22 cellular contexts compared by ENCODE assay signal in the genomic region with DNA sequence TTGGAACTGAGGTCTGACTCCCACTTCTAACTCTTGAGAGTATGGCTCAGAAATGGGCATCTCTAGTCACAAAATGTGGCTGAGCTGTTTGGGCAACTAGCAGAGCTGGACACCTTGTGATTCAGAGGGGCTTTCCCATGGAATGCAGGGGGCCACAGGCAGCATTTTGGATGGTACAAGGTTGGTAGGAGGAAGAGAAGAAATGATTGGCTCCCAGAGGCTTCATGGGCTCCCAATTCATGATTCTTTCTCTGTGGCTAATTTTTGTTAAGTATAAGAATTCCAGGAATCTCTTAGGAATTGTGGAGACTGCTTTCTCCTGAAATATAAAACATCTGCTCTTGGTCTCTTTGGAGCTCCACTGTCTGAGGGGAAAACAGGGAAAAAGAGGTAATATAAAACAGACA. TPM values are rescaled to one million over a fixed set of nuclear protein-coding genes. Genes with fewer than 3 reads are reported as not detected.
DNase-seq lines count a peak whose midpoint lies in the region; ATAC-seq and TF ChIP-seq lines count a peak whose summit lies in the region.
"Had no signal": no experiment of that assay in that cellular context is flagged by ENCODE, and none has a peak within 500 bp of the region (broad histone marks: within the 10 kb centered on the region; RNA-seq: fewer than 3 reads in every experiment).

No MANE protein-coding gene starts in this region.

- no TSS peak for BruUV-seq in mammary epithelial cell (replicated peaks; lab: Mats Ljungman, UMichigan)

- H3K36me3 Mint-ChIP-seq in chondrocyte (ENCODE audit: low read depth) (no peaks in the 10 kb centered on the region), mesothelial cell of epicardium (peaks cover 17% of the 10 kb centered on the region)
- H3K36me3 Mint-ChIP-seq: activated CD4-positive, alpha-beta memory T cell treated with anti-CD3 and anti-CD28 coated beads for 36 hours; CD4-positive, alpha-beta memory T cell had no signal

- H3K79me2 ChIP-seq in mammary epithelial cell (ENCODE audit: insufficient read depth, low read length), result no peaks in the 10 kb centered on the region

- H3K27me3 Mint-ChIP-seq in chondrocyte (ENCODE audit: low read depth) (no peaks in the 10 kb centered on the region), mesothelial cell of epicardium (ENCODE audit: low read depth) (no peaks in the 10 kb centered on the region)
- H3K27me3 Mint-ChIP-seq: activated CD4-positive, alpha-beta memory T cell treated with anti-CD3 and anti-CD28 coated beads for 36 hours; activated T-helper 17 cell treated with anti-CD3 and anti-CD28 coated beads, Interleukin-2, amount 50 U/mL, for 72 hours had no signal

- TF ChIP-seq POLR2A in breast epithelium (IDR thresholded peaks at IDR 0.05), result no peak

- H3K4me1 ChIP-seq in breast epithelium, result peaks cover 0 to 16% of the 10 kb centered on the region in 2 donors
- H3K4me1 ChIP-seq in mammary epithelial cell (ENCODE audit: insufficient read depth, low read length), result peaks cover 33% of the 10 kb centered on the region
- H3K4me1 ChIP-seq in upper lobe of right lung, result peaks cover 16% of the 10 kb centered on the region

- H3K27ac ChIP-seq in breast epithelium, result peak overlapping the region; percentile 59 to 80
- no peak overlapping the region for H3K27ac ChIP-seq in mammary epithelial cell (ENCODE audit: insufficient read depth, low read depth, low read length)
- H3K27ac ChIP-seq in upper lobe of right lung, result peak overlapping the region; percentile 28
- H3K27ac ChIP-seq: 22Rv1 had no signal

- no peak for DNase-seq in breast epithelium (ENCODE audit: low spot score in 2 of 2)
- no peak for DNase-seq in mammary epithelial cell
- DNase-seq in chondrocyte (ENCODE audit: low spot score), result no peak
- DNase-seq in mesothelial cell of epicardium (ENCODE audit: low spot score in 2 of 2, unreplicated experiment in 2 of 2), result no peak
- no peak for DNase-seq in upper lobe of right lung
- DNase-seq in HuH-7.5 (ENCODE audit: low spot score), result no peak
- DNase-seq in NOMO-1 (lab: John Stamatoyannopoulos, UW; ENCODE audit: unreplicated experiment in 2 of 2), result no peak
- DNase-seq: activated CD4-positive, alpha-beta memory T cell treated with anti-CD3 and anti-CD28 coated beads for 36 hours; CD4-positive, alpha-beta memory T cell; dermis blood vessel endothelial cell; NCI-H1105 treated with DMSO at 0.1 percent for 48 hours; SHP77 treated with DMSO at 0.1 percent for 48 hours; stimulated activated naive CD4-positive, alpha-beta T cell had no signal

- H3K36me3 ChIP-seq in breast epithelium, result no peaks in the 10 kb centered on the region
- H3K36me3 ChIP-seq in mammary epithelial cell (ENCODE audit: insufficient read depth, low read length), result no peaks in the 10 kb centered on the region
- H3K36me3 ChIP-seq in upper lobe of right lung, result no peaks in the 10 kb centered on the region

- dilution Hi-C loops in mammary epithelial cell (cut with HindIII; ENCODE audit: low sequenced_read_pairs), result no loop called here

- H3K4me3 ChIP-seq in breast epithelium (no peak overlapping the region), mammary epithelial cell (replicated peaks in 1 of 3; ENCODE audit: insufficient read depth in 1 of 3, low read depth in 2 of 3, low read length in 3 of 3) (no peak overlapping the region), upper lobe of right lung (no peak overlapping the region)
- H3K4me3 ChIP-seq: GM12878, K562, skin epidermis had no signal

- H3K9ac ChIP-seq in mammary epithelial cell (ENCODE audit: insufficient read depth, low read length), result no peak overlapping the region

- H3K4me1 Mint-ChIP-seq in chondrocyte (ENCODE audit: low read depth), result peaks cover 64% of the 10 kb centered on the region
- H3K4me1 Mint-ChIP-seq in mesothelial cell of epicardium, result peaks cover 96% of the 10 kb centered on the region
- H3K4me1 Mint-ChIP-seq: activated T-helper 17 cell treated with anti-CD3 and anti-CD28 coated beads, Interleukin-2, amount 50 U/mL, for 72 hours; CD4-positive, alpha-beta memory T cell had no signal

- no peaks in the 10 kb centered on the region for H4K20me1 ChIP-seq in mammary epithelial cell (ENCODE audit: insufficient read depth, low read length)

- H3K27me3 ChIP-seq in breast epithelium (no peaks in the 10 kb centered on the region), mammary epithelial cell (ENCODE audit: insufficient read depth, low read length) (no peaks in the 10 kb centered on the region), upper lobe of right lung (no peaks in the 10 kb centered on the region)

- H3K9me3 ChIP-seq in breast epithelium (no peaks in the 10 kb centered on the region), mammary epithelial cell (replicated peaks; ENCODE audit: insufficient read depth, low read length) (no peaks in the 10 kb centered on the region), upper lobe of right lung (no peaks in the 10 kb centered on the region)

- intact Hi-C loops in breast epithelium (cut with DNase I; ENCODE audit: low total_unique reads) (no loop called here), mammary epithelial cell (cut with micrococcal nuclease) (no loop called here), upper lobe of right lung (cut with DNase I) (no loop called here)

- H3K4me2 ChIP-seq in mammary epithelial cell (ENCODE audit: insufficient read depth, low read depth, low read length), result no peak overlapping the region

- peak overlapping the region; percentile 89 for H3K27ac Mint-ChIP-seq in chondrocyte (ENCODE audit: unreplicated experiment)
- peak overlapping the region; percentile 97 for H3K27ac Mint-ChIP-seq in mesothelial cell of epicardium
- H3K27ac Mint-ChIP-seq: activated CD4-positive, alpha-beta memory T cell treated with anti-CD3 and anti-CD28 coated beads for 36 hours; activated T-helper 17 cell treated with anti-CD3 and anti-CD28 coated beads, Interleukin-2, amount 50 U/mL, for 72 hours; CD4-positive, alpha-beta memory T cell had no signal

- H3K9me3 Mint-ChIP-seq in chondrocyte (ENCODE audit: low read depth) (no peaks in the 10 kb centered on the region), mesothelial cell of epicardium (no peaks in the 10 kb centered on the region)
- H3K9me3 Mint-ChIP-seq: activated CD4-positive, alpha-beta memory T cell treated with anti-CD3 and anti-CD28 coated beads for 36 hours; activated T-helper 17 cell treated with anti-CD3 and anti-CD28 coated beads, Interleukin-2, amount 50 U/mL, for 72 hours; neural crest cell had no signal

- H2AFZ ChIP-seq in mammary epithelial cell (ENCODE audit: low read depth, low read length), result no peak overlapping the region

- H3K4me3 Mint-ChIP-seq in chondrocyte (ENCODE audit: unreplicated experiment), result no peak overlapping the region
- H3K4me3 Mint-ChIP-seq in mesothelial cell of epicardium, result no peak overlapping the region
- H3K4me3 Mint-ChIP-seq: activated CD4-positive, alpha-beta memory T cell treated with anti-CD3 and anti-CD28 coated beads for 36 hours; activated T-helper 17 cell treated with anti-CD3 and anti-CD28 coated beads, Interleukin-2, amount 50 U/mL, for 72 hours; CD4-positive, alpha-beta memory T cell; neural crest cell had no signal

- CTCF ChIA-PET in mammary epithelial cell (lab: Charles Lee; ENCODE audit: low non-redundant PET), result no interaction called here

- in situ Hi-C loops in mammary epithelial cell (cut with MboI; ENCODE audit: low sequenced_read_pairs in 2 of 2), result no loop called here

- ATAC-seq in upper lobe of right lung (no peak), HG03025 (IDR thresholded peaks at IDR 0.05; ENCODE audit: low FRiP score, unreplicated experiment) (no peak)
- ATAC-seq: activated T-helper 17 cell treated with anti-CD3 and anti-CD28 coated beads, Interleukin-2, amount 50 U/mL, for 72 hours; esophagus mucosa; GM12878; HCT116; K562 had no signal

- TF ChIP-seq CTCF in breast epithelium (IDR thresholded peaks at IDR 0.05) (no peak), mammary epithelial cell (conservative IDR thresholded peaks at IDR 0.05 in 1 of 2, IDR thresholded peaks at IDR 0.05 in 1 of 2; ENCODE audit: extremely low read depth in 1 of 2, insufficient read depth in 1 of 2, low read depth in 1 of 2, low read length in 2 of 2) (no peak), chondrocyte (IDR thresholded peaks at IDR 0.05) (no peak), mesothelial cell of epicardium (IDR thresholded peaks at IDR 0.05; ENCODE audit: unreplicated experiment) (no peak), upper lobe of right lung (IDR thresholded peaks at IDR 0.05) (no peak)

RNA-seq across cellular contexts. Expression of a gene that starts 49.7 kb away (rescaled TPM):
- total RNA-seq in breast epithelium (100 to 1,000 TPM in 1 of 3 donors, 10 to 100 TPM in 2; 64.5 to 126 (median 95.4) TPM), mammary epithelial cell (10 to 100 TPM; 10.2 to 14.8 TPM), chondrocyte (21.5 to 38.0 TPM (median 23.0 TPM) in 3 replicates), mesothelial cell of epicardium (699 to 723 TPM (median 719 TPM) in 3 replicates), upper lobe of right lung (56.7 TPM)
- polyA plus RNA-seq in mammary epithelial cell, result 4.9 TPM
- polyA minus RNA-seq in mammary epithelial cell, result 6.4 TPM
